ENCODE assay signal across 2 cellular contexts in genomic region chr7:19773361-19773760, GRCh38.
TF ChIP-seq lines count a peak whose summit lies in the region.

TMEM196 (minus strand) TSS chr7:19773617; CDS start chr7:19772696, 921 bp downstream.

TF ChIP-seq in SK-N-SH, 30 proteins besides CTCF, POLR2A, EP300 and RAD21 (continued from another document):
- TF ChIP-seq TEAD4 (IDR thresholded peaks at IDR 0.05; ENCODE audit: borderline replicate concordance, insufficient read depth): no peak
- TF ChIP-seq GABPA (IDR thresholded peaks at IDR 0.05; ENCODE audit: low read depth): no peak
- no peak for TF ChIP-seq JUND (IDR thresholded peaks at IDR 0.05)

TF ChIP-seq in SK-N-SH treated with all-trans-retinoic acid at 6 μM for 48 hours, 23 proteins besides CTCF, POLR2A, EP300 and RAD21 (continued from another document):
- TF ChIP-seq, protein P1, sequence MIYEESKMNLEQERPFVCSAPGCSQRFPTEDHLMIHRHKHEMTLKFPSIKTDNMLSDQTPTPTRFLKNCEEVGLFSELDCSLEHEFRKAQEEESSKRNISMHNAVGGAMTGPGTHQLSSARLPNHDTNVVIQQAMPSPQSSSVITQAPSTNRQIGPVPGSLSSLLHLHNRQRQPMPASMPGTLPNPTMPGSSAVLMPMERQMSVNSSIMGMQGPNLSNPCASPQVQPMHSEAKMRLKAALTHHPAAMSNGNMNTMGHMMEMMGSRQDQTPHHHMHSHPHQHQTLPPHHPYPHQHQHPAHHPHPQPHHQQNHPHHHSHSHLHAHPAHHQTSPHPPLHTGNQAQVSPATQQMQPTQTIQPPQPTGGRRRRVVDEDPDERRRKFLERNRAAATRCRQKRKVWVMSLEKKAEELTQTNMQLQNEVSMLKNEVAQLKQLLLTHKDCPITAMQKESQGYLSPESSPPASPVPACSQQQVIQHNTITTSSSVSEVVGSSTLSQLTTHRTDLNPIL (CRISPR knock-in tag; IDR thresholded peaks at IDR 0.05; ENCODE audit: low read depth): no peak
- no peak for TF ChIP-seq ZC3H10 (CRISPR knock-in tag; IDR thresholded peaks at IDR 0.05)
- no peak for TF ChIP-seq SNAI2 (CRISPR knock-in tag; IDR thresholded peaks at IDR 0.05)
